Comparison of ENCODE assay signal across 16 cellular contexts in the genomic region with DNA sequence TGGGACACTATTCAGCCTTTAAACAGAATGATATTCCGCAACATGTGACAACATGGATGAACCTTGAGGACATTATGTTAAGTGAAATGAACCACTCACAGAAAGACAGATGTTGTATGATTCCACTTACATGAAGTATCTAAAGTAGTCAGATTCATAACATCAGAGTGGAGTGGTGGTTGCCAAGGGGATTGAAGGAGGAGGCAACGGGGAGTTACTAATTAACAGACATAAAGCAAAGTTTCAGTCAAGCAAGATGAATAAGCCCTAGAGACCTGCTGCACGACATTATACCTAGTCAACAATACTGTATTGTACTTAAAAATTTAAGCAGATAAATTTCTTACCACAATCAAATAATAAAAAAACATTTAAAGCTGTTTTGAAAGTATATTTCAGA.
DNase-seq lines count a peak whose midpoint lies in the region; ATAC-seq, FAIRE-seq and TF ChIP-seq lines count a peak whose summit lies in the region.
"Had no signal": no experiment of that assay in that cellular context is flagged by ENCODE, and none has a peak within 500 bp of the region (broad histone marks: within the 10 kb centered on the region; RNA-seq: fewer than 3 reads in every experiment).

No MANE protein-coding gene starts in this region.

- TF ChIP-seq CTCF in Calu3 (IDR thresholded peaks at IDR 0.05; ENCODE audit: unreplicated experiment) (no peak), GM12878 (IDR thresholded peaks at IDR 0.05 in 2 of 3, conservative IDR thresholded peaks at IDR 0.05 in 1 of 3; ENCODE audit: control insufficient read depth in 2 of 3, extremely low read depth in 1 of 3, insufficient read depth in 1 of 3, low read depth in 3 of 3, low read length in 3 of 3) (no peak)

- peak; percentile 86 for ATAC-seq in GM19467 (IDR thresholded peaks at IDR 0.05; ENCODE audit: unreplicated experiment)
- peak; percentile 70 for ATAC-seq in HG03520 (IDR thresholded peaks at IDR 0.05; ENCODE audit: unreplicated experiment)
- ATAC-seq in GM12878, result peak; percentile 85
- ATAC-seq: activated naive CD8-positive, alpha-beta T cell treated with anti-CD3 and anti-CD28 coated beads, Interleukin-2, amount 50 U/mL, for 24 hours had no signal

- no peaks in the 10 kb centered on the region for H3K27me3 Mint-ChIP-seq in Calu3 (ENCODE audit: unreplicated experiment)

- BruUV-seq in Calu3 (replicated peaks; lab: Mats Ljungman, UMichigan) (no TSS peak), GM12878 (replicated peaks; lab: Mats Ljungman, UMichigan) (no TSS peak)

- no peaks in the 10 kb centered on the region for H3K79me2 ChIP-seq in GM12878 (ENCODE audit: control insufficient read depth, insufficient read depth, low read length)

- POLR2A ChIA-PET in GM12878 (lab: Charles Lee), result no interaction called here

- no peak for TF ChIP-seq RAD21 in GM12878 (IDR thresholded peaks at IDR 0.05; ENCODE audit: insufficient read depth, low read depth, low read length)

- TF ChIP-seq POLR2A in GM12878 (IDR thresholded peaks at IDR 0.05; ENCODE audit: low read depth, low read length), result no peak

- H3K4me1 Mint-ChIP-seq in Calu3 (ENCODE audit: low read depth, unreplicated experiment), result peaks cover 8% of the 10 kb centered on the region
- H3K4me1 Mint-ChIP-seq: activated B cell treated with CpG ODN at 0.5 μM for 24 hours; activated naive CD8-positive, alpha-beta T cell treated with anti-CD3 and anti-CD28 coated beads, Interleukin-2, amount 50 U/mL, for 24 hours had no signal

- no peak overlapping the region for H3K4me2 ChIP-seq in GM12878 (ENCODE audit: control insufficient read depth, insufficient read depth)

- FAIRE-seq in GM12878 (lab: Jason Lieb, UNC) (no peak), small intestine (lab: Jason Lieb, UNC) (no peak)

- H3K4me1 ChIP-seq in GM12878 (ENCODE audit: control insufficient read depth, insufficient read depth, low read length), result no peaks in the 10 kb centered on the region
- H3K4me1 ChIP-seq in small intestine (ENCODE audit: control insufficient read depth in 2 of 2, insufficient read depth in 1 of 2, low read depth in 1 of 2, low read length in 1 of 2), result no peaks in the 10 kb centered on the region

- RAD21 ChIA-PET in GM12878 (lab: Charles Lee; ENCODE audit: unreplicated experiment), result no interaction called here

- intact Hi-C loops in Calu3 (cut with micrococcal nuclease; ENCODE audit: unreplicated experiment), result loop anchor here (10.0 kb wide), 1 partner anchor 49 kb away; no protein-coding TSS in a partner anchor
- intact Hi-C loops in GM12878 (cut with micrococcal nuclease; ENCODE audit: unreplicated experiment), result no loop called here

- WGBS in GM12878 (ENCODE audit: insufficient coverage, insufficient replicate concordance, low lambda C conversion rate, missing lambda C conversion rate), result 42% methylated on average over 3 of the region's 3 CpGs
- 39 to 60% (median 43%) methylated on average over 3 of the region's 3 CpGs for WGBS in small intestine, 3 donors

- H3K27ac Mint-ChIP-seq in Calu3 (ENCODE audit: unreplicated experiment), result no peak overlapping the region
- H3K27ac Mint-ChIP-seq: activated B cell treated with CpG ODN at 0.5 μM for 24 hours; activated naive CD8-positive, alpha-beta T cell treated with anti-CD3 and anti-CD28 coated beads, Interleukin-2, amount 50 U/mL, for 24 hours had no signal

- DNase-seq in Calu3 (peak; percentile 12), GM12878 (ENCODE audit: low read depth, low spot score) (no peak), HCEC 1CT (no peak), NCI-H2171 (lab: John Stamatoyannopoulos, UW) (no peak), small intestine (no peak), SKM-1 treated with dmso at 0.1 percent for 144 hours (lab: John Stamatoyannopoulos, UW; ENCODE audit: unreplicated experiment) (no peak)
- DNase-seq: activated B cell treated with CpG ODN at 0.5 μM for 24 hours; activated CD8-positive, alpha-beta memory T cell treated with anti-CD3 and anti-CD28 coated beads, Interleukin-2, amount 50 U/mL, for 48 hours; activated naive CD8-positive, alpha-beta T cell treated with anti-CD3 and anti-CD28 coated beads, Interleukin-2, amount 50 U/mL, for 24 hours; DMS79; IMR-90; NCI-H1105 treated with DMSO at 0.1 percent for 48 hours; ovary had no signal

- TF ChIP-seq EP300 in GM12878 (IDR thresholded peaks at IDR 0.05; ENCODE audit: borderline replicate concordance in 1 of 2, control insufficient read depth in 1 of 2, low read depth in 2 of 2, low read length in 2 of 2), result no peak

- H3K27me3 ChIP-seq in GM12878 (replicated peaks in 1 of 2; ENCODE audit: control insufficient read depth in 2 of 2, insufficient read depth in 2 of 2, low read length in 1 of 2), result no peaks in the 10 kb centered on the region
- no peaks in the 10 kb centered on the region for H3K27me3 ChIP-seq in small intestine (ENCODE audit: control insufficient read depth in 2 of 2, insufficient read depth in 2 of 2, low read length in 2 of 2)
- H3K27me3 ChIP-seq: ovary had no signal

- H3K27ac ChIP-seq in GM12878 (ENCODE audit: control insufficient read depth, insufficient read depth) (no peak overlapping the region), small intestine (ENCODE audit: low read depth in 1 of 2, low read length in 1 of 2) (no peak overlapping the region)
- H3K27ac ChIP-seq: SK-N-MC had no signal

- H3K36me3 ChIP-seq in GM12878 (ENCODE audit: control insufficient read depth in 2 of 2, insufficient read depth in 2 of 2, low read length in 1 of 2) (no peaks in the 10 kb centered on the region), small intestine (ENCODE audit: control insufficient read depth in 2 of 2, insufficient read depth in 2 of 2, low read length in 2 of 2) (no peaks in the 10 kb centered on the region)
- H3K36me3 ChIP-seq: ovary had no signal

- no peak overlapping the region for H3K4me3 Mint-ChIP-seq in Calu3 (ENCODE audit: low read depth, unreplicated experiment)
- H3K4me3 Mint-ChIP-seq: activated B cell treated with CpG ODN at 0.5 μM for 24 hours; activated naive CD8-positive, alpha-beta T cell treated with anti-CD3 and anti-CD28 coated beads, Interleukin-2, amount 50 U/mL, for 24 hours had no signal

- H3K9ac ChIP-seq in GM12878 (ENCODE audit: control insufficient read depth, insufficient read depth, low read length), result no peak overlapping the region

- H2AFZ ChIP-seq in GM12878 (ENCODE audit: control insufficient read depth, low read depth, low read length), result no peak overlapping the region

- no peak overlapping the region for H3K4me3 ChIP-seq in GM12878
- H3K4me3 ChIP-seq in small intestine (ENCODE audit: low read depth in 1 of 2, low read length in 2 of 2), result no peak overlapping the region
- H3K4me3 ChIP-seq: ovary, SK-N-MC had no signal

- SMC1A ChIA-PET in GM12878 (lab: Charles Lee; ENCODE audit: uncharacterized antibody, unreplicated experiment), result no interaction called here

- H3K36me3 Mint-ChIP-seq in Calu3 (ENCODE audit: insufficient read depth, unreplicated experiment), result no peaks in the 10 kb centered on the region

- CTCF ChIA-PET in Calu3 (lab: Charles Lee) (no interaction called here), GM12878 (lab: Yijun Ruan, JAX) (no interaction called here)

- H4K20me1 ChIP-seq in GM12878 (ENCODE audit: control insufficient read depth, insufficient read depth), result no peaks in the 10 kb centered on the region

- in situ Hi-C loops in GM12878 (cut with MboI), result no loop called here

- no peaks in the 10 kb centered on the region for H3K9me3 Mint-ChIP-seq in Calu3 (ENCODE audit: low read depth, unreplicated experiment)
- H3K9me3 Mint-ChIP-seq: activated B cell treated with CpG ODN at 0.5 μM for 24 hours; activated naive CD8-positive, alpha-beta T cell treated with anti-CD3 and anti-CD28 coated beads, Interleukin-2, amount 50 U/mL, for 24 hours had no signal

- H3K9me3 ChIP-seq in GM12878 (replicated peaks; ENCODE audit: control insufficient read depth, insufficient read depth, low read length) (no peaks in the 10 kb centered on the region), small intestine (ENCODE audit: control insufficient read depth, low read depth) (no peaks in the 10 kb centered on the region)
- H3K9me3 ChIP-seq: ovary had no signal

TF ChIP-seq in GM12878, 131 proteins besides CTCF, POLR2A, EP300 and RAD21 (continues in another document):
- TF ChIP-seq, protein P1, sequence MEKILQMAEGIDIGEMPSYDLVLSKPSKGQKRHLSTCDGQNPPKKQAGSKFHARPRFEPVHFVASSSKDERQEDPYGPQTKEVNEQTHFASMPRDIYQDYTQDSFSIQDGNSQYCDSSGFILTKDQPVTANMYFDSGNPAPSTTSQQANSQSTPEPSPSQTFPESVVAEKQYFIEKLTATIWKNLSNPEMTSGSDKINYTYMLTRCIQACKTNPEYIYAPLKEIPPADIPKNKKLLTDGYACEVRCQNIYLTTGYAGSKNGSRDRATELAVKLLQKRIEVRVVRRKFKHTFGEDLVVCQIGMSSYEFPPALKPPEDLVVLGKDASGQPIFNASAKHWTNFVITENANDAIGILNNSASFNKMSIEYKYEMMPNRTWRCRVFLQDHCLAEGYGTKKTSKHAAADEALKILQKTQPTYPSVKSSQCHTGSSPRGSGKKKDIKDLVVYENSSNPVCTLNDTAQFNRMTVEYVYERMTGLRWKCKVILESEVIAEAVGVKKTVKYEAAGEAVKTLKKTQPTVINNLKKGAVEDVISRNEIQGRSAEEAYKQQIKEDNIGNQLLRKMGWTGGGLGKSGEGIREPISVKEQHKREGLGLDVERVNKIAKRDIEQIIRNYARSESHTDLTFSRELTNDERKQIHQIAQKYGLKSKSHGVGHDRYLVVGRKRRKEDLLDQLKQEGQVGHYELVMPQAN (conservative IDR thresholded peaks at IDR 0.05), result no peak
- TF ChIP-seq KLF5 (IDR thresholded peaks at IDR 0.05; ENCODE audit: partially characterized antibody), result no peak
- TF ChIP-seq CEBPB (IDR thresholded peaks at IDR 0.05; ENCODE audit: borderline replicate concordance in 1 of 2, low read depth in 2 of 2, low read length in 2 of 2), result no peak
- no peak for TF ChIP-seq NFIC (IDR thresholded peaks at IDR 0.05; ENCODE audit: low read depth, low read length)
- no peak for TF ChIP-seq ZNF274 (IDR thresholded peaks at IDR 0.05; ENCODE audit: insufficient read depth, insufficient read length)
- peak; percentile 53 for TF ChIP-seq MEF2B (IDR thresholded peaks at IDR 0.05; ENCODE audit: partially characterized antibody, poor library complexity, severe bottlenecking)
- TF ChIP-seq, protein P2, sequence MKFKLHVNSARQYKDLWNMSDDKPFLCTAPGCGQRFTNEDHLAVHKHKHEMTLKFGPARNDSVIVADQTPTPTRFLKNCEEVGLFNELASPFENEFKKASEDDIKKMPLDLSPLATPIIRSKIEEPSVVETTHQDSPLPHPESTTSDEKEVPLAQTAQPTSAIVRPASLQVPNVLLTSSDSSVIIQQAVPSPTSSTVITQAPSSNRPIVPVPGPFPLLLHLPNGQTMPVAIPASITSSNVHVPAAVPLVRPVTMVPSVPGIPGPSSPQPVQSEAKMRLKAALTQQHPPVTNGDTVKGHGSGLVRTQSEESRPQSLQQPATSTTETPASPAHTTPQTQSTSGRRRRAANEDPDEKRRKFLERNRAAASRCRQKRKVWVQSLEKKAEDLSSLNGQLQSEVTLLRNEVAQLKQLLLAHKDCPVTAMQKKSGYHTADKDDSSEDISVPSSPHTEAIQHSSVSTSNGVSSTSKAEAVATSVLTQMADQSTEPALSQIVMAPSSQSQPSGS (IDR thresholded peaks at IDR 0.05; ENCODE audit: low read length), result no peak
- no peak for TF ChIP-seq YY1 (IDR thresholded peaks at IDR 0.05; ENCODE audit: low read depth, low read length)
